Comparison of ENCODE assay signal across 8 cellular contexts in the genomic region with DNA sequence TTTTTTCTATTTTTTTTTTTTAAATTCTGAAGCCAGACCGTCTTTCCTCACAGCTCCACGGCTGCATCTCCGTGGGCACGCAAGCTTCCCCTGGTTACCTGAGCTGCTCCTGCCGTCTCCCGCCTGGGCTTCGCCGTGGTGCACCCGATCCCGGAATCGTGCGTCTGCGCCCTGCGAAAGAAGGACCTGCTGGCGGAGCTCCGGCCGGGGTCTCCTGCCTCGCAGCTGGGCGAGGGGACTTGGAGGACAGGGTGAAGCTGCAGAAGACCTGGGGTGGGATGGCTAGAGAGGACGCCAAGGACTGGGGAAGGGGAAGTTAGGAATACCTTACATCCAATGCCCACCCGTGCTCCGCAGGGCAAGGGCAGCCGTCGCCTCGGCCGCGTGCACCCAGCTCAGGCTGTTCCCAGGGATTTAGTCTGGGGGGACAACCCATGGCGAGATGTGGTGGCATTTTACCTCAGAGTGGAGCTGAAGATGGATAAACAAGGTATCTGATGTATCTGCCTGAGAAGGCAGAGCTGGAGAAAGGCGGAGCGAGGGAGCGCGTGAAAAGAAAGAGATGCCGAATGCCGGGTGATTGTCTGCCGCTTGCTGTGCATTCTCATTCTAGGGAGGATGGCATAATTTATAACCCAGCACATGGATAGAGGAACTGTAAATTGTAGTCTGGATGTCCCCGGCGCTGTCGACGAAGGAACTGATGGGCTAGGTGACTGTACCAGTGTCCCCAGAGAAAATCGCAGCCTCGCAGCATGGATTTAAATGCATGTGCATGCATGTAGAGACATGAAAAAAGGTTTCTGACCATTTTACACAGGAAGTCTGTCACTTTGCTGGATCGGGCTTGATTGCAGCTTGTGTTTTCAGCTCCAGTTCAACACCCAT.
DNase-seq lines count a peak whose midpoint lies in the region; ATAC-seq and TF ChIP-seq lines count a peak whose summit lies in the region.

No MANE protein-coding gene starts in this region.

- peaks cover 0 to 8% of the 10 kb centered on the region in 2 donors for H3K4me1 Mint-ChIP-seq in natural killer cell treated with Interleukin-12 subunit alpha and Interleukin-12 subunit beta and Interleukin-15 and Interleukin-18, amount 100 ng/mL, for 72 hours (ENCODE audit: low read depth in 2 of 2)

- H3K9me3 Mint-ChIP-seq in natural killer cell treated with Interleukin-12 subunit alpha and Interleukin-12 subunit beta and Interleukin-15 and Interleukin-18, amount 100 ng/mL, for 72 hours = no peaks in the 10 kb centered on the region

- TF ChIP-seq CTCF in Loucy (conservative IDR thresholded peaks at IDR 0.05; ENCODE audit: low read length) (no peak), coronary artery (IDR thresholded peaks at IDR 0.05) (no peak)

- peak overlapping the region; percentile 94 for H3K4me2 ChIP-seq in Loucy (ENCODE audit: low read depth, low read length, poor library complexity, severe bottlenecking)

- peak overlapping the region; percentile 40 for H3K4me3 Mint-ChIP-seq in natural killer cell treated with Interleukin-12 subunit alpha and Interleukin-12 subunit beta and Interleukin-15 and Interleukin-18, amount 100 ng/mL, for 72 hours

- H3K36me3 Mint-ChIP-seq in natural killer cell treated with Interleukin-12 subunit alpha and Interleukin-12 subunit beta and Interleukin-15 and Interleukin-18, amount 100 ng/mL, for 72 hours = no peaks in the 10 kb centered on the region

- H4K20me1 ChIP-seq in Loucy (ENCODE audit: insufficient read depth, low read length, poor library complexity, severe bottlenecking) = peaks cover 19% of the 10 kb centered on the region

- H3K9me3 ChIP-seq in Loucy (ENCODE audit: insufficient read depth, low read depth, low read length) = no peaks in the 10 kb centered on the region

- H3K27ac ChIP-seq in coronary artery = no peak overlapping the region

- peaks cover 24% of the 10 kb centered on the region for H3F3A ChIP-seq in Loucy (ENCODE audit: low read depth)

- peaks cover 78% of the 10 kb centered on the region for H3K79me2 ChIP-seq in Loucy (ENCODE audit: insufficient read depth, low read length)

- no peaks in the 10 kb centered on the region for H3K27me3 ChIP-seq in Loucy (ENCODE audit: insufficient read depth, low read length, poor library complexity, severe bottlenecking)

- no peak for ATAC-seq in natural killer cell treated with Interleukin-12 subunit alpha and Interleukin-12 subunit beta and Interleukin-15 and Interleukin-18, amount 100 ng/mL, for 72 hours

- no peaks in the 10 kb centered on the region for H3K36me3 ChIP-seq in Loucy (ENCODE audit: insufficient read depth, low read length)

- H2AFZ ChIP-seq in Loucy (ENCODE audit: low read length) = no peak overlapping the region

- H3K4me3 ChIP-seq in Loucy (ENCODE audit: low read length, poor library complexity, severe bottlenecking) (peak overlapping the region; percentile 91), coronary artery (peak overlapping the region; percentile 28)

- DNase-seq in AG20443 (ENCODE audit: low spot score) = peak; percentile 18
- no peak for DNase-seq in coronary artery (ENCODE audit: low spot score)
- DNase-seq in natural killer cell treated with Interleukin-12 subunit alpha and Interleukin-12 subunit beta and Interleukin-15 and Interleukin-18, amount 100 ng/mL, for 72 hours (ENCODE audit: low spot score) = no peak
- no peak for DNase-seq in NCI-H1436 treated with DMSO at 0.1 percent for 48 hours (lab: John Stamatoyannopoulos, UW)
- DNase-seq in effector CD8-positive, alpha-beta T cell (lab: John Stamatoyannopoulos, UW) = no peak
- DNase-seq in NOMO-1 treated with DMSO at 0.1 percent for 48 hours (lab: John Stamatoyannopoulos, UW; ENCODE audit: unreplicated experiment) = no peak
- DNase-seq in cortex of kidney (lab: John Stamatoyannopoulos, UW) = no peak

- H3K9ac ChIP-seq in Loucy (ENCODE audit: low read depth, low read length, poor library complexity, severe bottlenecking) = peak overlapping the region; percentile 99

- H3K4me1 ChIP-seq in Loucy (ENCODE audit: insufficient read depth, low read length, poor library complexity, severe bottlenecking) = peaks cover 76% of the 10 kb centered on the region

- H3K27me3 Mint-ChIP-seq in natural killer cell treated with Interleukin-12 subunit alpha and Interleukin-12 subunit beta and Interleukin-15 and Interleukin-18, amount 100 ng/mL, for 72 hours = peaks cover 0 to 21% of the 10 kb centered on the region in 2 donors

- H3K9me2 ChIP-seq in Loucy (replicated peaks; ENCODE audit: low read depth, low read length) = no peaks in the 10 kb centered on the region

- no peak overlapping the region for H3K27ac Mint-ChIP-seq in natural killer cell treated with Interleukin-12 subunit alpha and Interleukin-12 subunit beta and Interleukin-15 and Interleukin-18, amount 100 ng/mL, for 72 hours
